ENCODE assay signal across 38 cellular contexts in the genomic region with DNA sequence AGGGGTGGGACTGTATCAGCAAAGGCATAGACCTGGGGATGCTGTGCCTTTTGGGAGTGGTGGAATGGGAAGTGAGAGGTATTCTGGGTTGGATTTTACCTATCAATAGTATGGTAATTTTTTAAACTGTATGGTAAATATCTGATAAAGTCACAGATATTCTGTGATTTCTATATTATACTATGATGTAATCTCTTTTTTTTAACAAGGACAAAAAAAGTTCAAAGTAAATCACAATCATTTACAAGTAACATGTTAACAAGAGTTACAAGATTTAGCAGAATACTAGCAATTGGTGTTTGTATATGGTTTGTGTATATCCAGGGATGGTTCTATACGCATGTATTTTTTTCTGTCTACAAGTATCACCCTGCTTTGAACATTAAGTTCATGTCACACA. TPM values are rescaled to one million over a fixed set of nuclear protein-coding genes. Genes with fewer than 3 reads are reported as not detected.
"Had no signal": no experiment of that assay in that cellular context is flagged by ENCODE, and none has a peak within 500 bp of the region (broad histone marks: within the 10 kb centered on the region; RNA-seq: fewer than 3 reads in every experiment).

No MANE protein-coding gene starts in this region.

- DNase-seq: activated B cell treated with CpG ODN at 0.5 μM for 24 hours; activated CD4-positive, alpha-beta memory T cell treated with anti-CD3 and anti-CD28 coated beads for 36 hours; activated CD4-positive, alpha-beta T cell treated with anti-CD3 and anti-CD28 coated beads for 4 hours; activated CD4-positive, alpha-beta T cell treated with anti-CD3 and anti-CD28 coated beads, Interleukin-2, amount 50 U/mL, for 1 hour; activated CD4-positive, alpha-beta T cell treated with anti-CD3 and anti-CD28 coated beads, Interleukin-2, amount 50 U/mL, for 4 hours; activated CD4-positive, CD25-positive, alpha-beta regulatory T cell treated with anti-CD3 and anti-CD28 coated beads, Interleukin-2, amount 50 U/mL, for 72 hours; activated CD8-positive, alpha-beta memory T cell treated with anti-CD3 and anti-CD28 coated beads, Interleukin-2, amount 50 U/mL, for 4 hours; activated CD8-positive, alpha-beta T cell treated with anti-CD3 and anti-CD28 coated beads for 36 hours; activated effector memory CD4-positive, alpha-beta T cell treated with anti-CD3 and anti-CD28 coated beads, Interleukin-2, amount 50 U/mL, for 16 hours; activated gamma-delta T cell treated with Interleukin-2 at 50 U/mL for 16 hours; activated naive CD4-positive, alpha-beta T cell; activated naive CD4-positive, alpha-beta T cell treated with anti-CD3 and anti-CD28 coated beads for 36 hours; activated naive CD4-positive, alpha-beta T cell treated with anti-CD3 and anti-CD28 coated beads, Interleukin-2, amount 50 U/mL, for 16 hours; activated naive CD8-positive, alpha-beta T cell treated with anti-CD3 and anti-CD28 coated beads for 36 hours; activated T-cell treated with anti-CD3 and anti-CD28 coated beads for 4 hours; activated T-cell treated with anti-CD3 and anti-CD28 coated beads, Interleukin-2, amount 50 U/mL, for 1 hour; activated T-cell treated with anti-CD3 and anti-CD28 coated beads, Interleukin-2, amount 50 U/mL, for 4 hours; activated T-cell treated with anti-CD3 and anti-CD28 coated beads, Interleukin-2, amount 50 U/mL, for 72 hours; adrenal gland; amniotic stem cell; aorta; body of pancreas; brain microvascular endothelial cell; central memory CD4-positive, alpha-beta T cell; T-helper 1 cell; T-helper 2 cell; T-helper 9 cell had no signal

- H3K4me3 Mint-ChIP-seq: activated B cell treated with CpG ODN at 0.5 μM for 24 hours; activated CD4-positive, alpha-beta memory T cell treated with anti-CD3 and anti-CD28 coated beads for 36 hours; activated CD4-positive, alpha-beta T cell treated with anti-CD3 and anti-CD28 coated beads, Interleukin-2, amount 10 ng/mL, durations not matched to agents 24 days and 14 days; activated CD8-positive, alpha-beta T cell treated with anti-CD3 and anti-CD28 coated beads for 36 hours; activated naive CD4-positive, alpha-beta T cell treated with anti-CD3 and anti-CD28 coated beads for 36 hours; activated naive CD8-positive, alpha-beta T cell treated with anti-CD3 and anti-CD28 coated beads for 36 hours; activated T-cell treated with anti-CD3 and anti-CD28 coated beads, Interleukin-2, amount 50 U/mL, for 4 hours; activated T-cell treated with anti-CD3 and anti-CD28 coated beads, Interleukin-2, amount 50 U/mL, for 72 hours; activated T-helper 1 cell treated with anti-CD3 and anti-CD28 coated beads, Interleukin-12 subunit alpha, Interleukin-12 subunit beta, Interleukin-2, Interleukin-4 antibody, amounts not matched to agents 30 ng/mL and 10 ng/mL and 1 ng/mL, durations not matched to agents 14 hours and 24 hours and 36 hours; activated T-helper 17 cell treated with anti-CD3 and anti-CD28 coated beads, Interleukin-2, amount 50 U/mL, for 72 hours; T-helper 1 cell treated with Interleukin-12 subunit alpha and Interleukin-12 subunit beta and Interleukin-4 antibody, amounts not matched to agents 30 μg/mL and 1 μg/mL, for 36 hours; T-helper 2 cell treated with Interferon-gamma antibody and Interleukin-4, amounts not matched to agents 5 μg/mL and 100 μg/mL, for 36 hours had no signal

- ATAC-seq: activated CD8-positive, alpha-beta T cell treated with anti-CD3 and anti-CD28 coated beads for 36 hours; activated naive CD4-positive, alpha-beta T cell treated with anti-CD3 and anti-CD28 coated beads, Interleukin-2, amount 50 U/mL, for 72 hours; activated T-cell treated with anti-CD3 and anti-CD28 coated beads, Interleukin-2, amount 50 U/mL, for 4 hours; activated T-cell treated with anti-CD3 and anti-CD28 coated beads, Interleukin-2, amount 50 U/mL, for 72 hours; activated T-helper 17 cell treated with anti-CD3 and anti-CD28 coated beads, Interleukin-2, amount 50 U/mL, for 72 hours; body of pancreas had no signal

- H3K4me3 ChIP-seq: adrenal gland, body of pancreas, breast epithelium had no signal

- H3K27me3 Mint-ChIP-seq: activated B cell treated with CpG ODN at 0.5 μM for 24 hours; activated CD4-positive, alpha-beta memory T cell treated with anti-CD3 and anti-CD28 coated beads for 36 hours; activated CD4-positive, alpha-beta T cell treated with anti-CD3 and anti-CD28 coated beads, Interleukin-2, amount 10 ng/mL, durations not matched to agents 24 days and 14 days had no signal

- H3K27ac Mint-ChIP-seq: activated B cell treated with CpG ODN at 0.5 μM for 24 hours; activated CD4-positive, alpha-beta memory T cell treated with anti-CD3 and anti-CD28 coated beads for 36 hours; activated CD4-positive, alpha-beta T cell treated with anti-CD3 and anti-CD28 coated beads, Interleukin-2, amount 10 ng/mL, durations not matched to agents 24 days and 14 days; activated CD8-positive, alpha-beta T cell treated with anti-CD3 and anti-CD28 coated beads for 36 hours; activated naive CD4-positive, alpha-beta T cell treated with anti-CD3 and anti-CD28 coated beads for 36 hours; activated naive CD8-positive, alpha-beta T cell treated with anti-CD3 and anti-CD28 coated beads for 36 hours; activated T-cell treated with anti-CD3 and anti-CD28 coated beads, Interleukin-2, amount 50 U/mL, for 72 hours; activated T-helper 1 cell treated with anti-CD3 and anti-CD28 coated beads, Interleukin-12 subunit alpha, Interleukin-12 subunit beta, Interleukin-2, Interleukin-4 antibody, amounts not matched to agents 30 ng/mL and 10 ng/mL and 1 ng/mL, durations not matched to agents 14 hours and 24 hours and 36 hours; activated T-helper 17 cell treated with anti-CD3 and anti-CD28 coated beads, Interleukin-2, amount 50 U/mL, for 72 hours; T-helper 1 cell treated with Interleukin-12 subunit alpha and Interleukin-12 subunit beta and Interleukin-4 antibody, amounts not matched to agents 30 μg/mL and 1 μg/mL, for 36 hours; T-helper 2 cell treated with Interferon-gamma antibody and Interleukin-4, amounts not matched to agents 5 μg/mL and 100 μg/mL, for 36 hours had no signal

- H3K4me1 Mint-ChIP-seq: activated B cell treated with CpG ODN at 0.5 μM for 24 hours; activated naive CD8-positive, alpha-beta T cell treated with anti-CD3 and anti-CD28 coated beads for 36 hours; activated T-helper 17 cell treated with anti-CD3 and anti-CD28 coated beads, Interleukin-2, amount 50 U/mL, for 72 hours had no signal

- FAIRE-seq: astrocyte, TTC549 had no signal

- H3K27me3 ChIP-seq: adrenal gland, body of pancreas, brain microvascular endothelial cell, breast epithelium had no signal

- H3K9me3 Mint-ChIP-seq: activated CD4-positive, alpha-beta memory T cell treated with anti-CD3 and anti-CD28 coated beads for 36 hours; activated CD8-positive, alpha-beta T cell treated with anti-CD3 and anti-CD28 coated beads for 36 hours; activated naive CD4-positive, alpha-beta T cell treated with anti-CD3 and anti-CD28 coated beads for 36 hours; activated naive CD4-positive, alpha-beta T cell treated with anti-CD3 and anti-CD28 coated beads, Interleukin-2, amount 50 U/mL, for 72 hours; activated naive CD8-positive, alpha-beta T cell treated with anti-CD3 and anti-CD28 coated beads for 36 hours; activated T-cell treated with anti-CD3 and anti-CD28 coated beads, Interleukin-2, amount 50 U/mL, for 4 hours; activated T-helper 17 cell treated with anti-CD3 and anti-CD28 coated beads, Interleukin-2, amount 50 U/mL, for 72 hours; T-helper 1 cell treated with Interleukin-12 subunit alpha and Interleukin-12 subunit beta and Interleukin-4 antibody, amounts not matched to agents 30 μg/mL and 1 μg/mL, for 36 hours; T-helper 2 cell treated with Interferon-gamma antibody and Interleukin-4, amounts not matched to agents 5 μg/mL and 100 μg/mL, for 36 hours had no signal

- H3K36me3 Mint-ChIP-seq: activated naive CD4-positive, alpha-beta T cell treated with anti-CD3 and anti-CD28 coated beads, Interleukin-2, amount 50 U/mL, for 72 hours had no signal

- H3K4me1 ChIP-seq: adrenal gland, body of pancreas, breast epithelium had no signal

- H3K27ac ChIP-seq: adrenal gland, body of pancreas, brain microvascular endothelial cell, breast epithelium, VCaP had no signal

- H3K9me3 ChIP-seq: adrenal gland, body of pancreas had no signal

- H3K36me3 ChIP-seq: adrenal gland, brain microvascular endothelial cell, breast epithelium had no signal

RNA-seq across cellular contexts. Expression of gene SMCO2, which starts 57.9 kb away (rescaled TPM):
- total RNA-seq: activated B cell treated with CpG ODN at 0.5 μM for 24 hours; activated CD8-positive, alpha-beta memory T cell treated with anti-CD3 and anti-CD28 coated beads for 36 hours; activated naive CD8-positive, alpha-beta T cell treated with anti-CD3 and anti-CD28 coated beads for 36 hours; activated T-cell treated with anti-CD3 and anti-CD28 coated beads, Interleukin-2, amount 50 U/mL, for 4 hours; body of pancreas; breast epithelium had no signal
